ENCODE assay signal across 1 cellular context in genomic region chr22:50530280-50530856, GRCh38.
TF ChIP-seq lines count a peak whose summit lies in the region.

No MANE protein-coding gene starts in this region.

TF ChIP-seq in HepG2, 621 proteins besides CTCF, POLR2A, EP300 and RAD21 (continued from another document and continues in another):
- TF ChIP-seq HNF1B (CRISPR knock-in tag; IDR thresholded peaks at IDR 0.05) (no peak), HMG20A (CRISPR knock-in tag; IDR thresholded peaks at IDR 0.05; ENCODE audit: borderline replicate concordance) (no peak), ATM (IDR thresholded peaks at IDR 0.05; ENCODE audit: borderline replicate concordance) (no peak), NFATC3 (CRISPR knock-in tag; IDR thresholded peaks at IDR 0.05) (no peak), RERE (CRISPR knock-in tag; IDR thresholded peaks at IDR 0.05; ENCODE audit: low read depth) (peak; percentile 20; the same call in 1 of the 2 replicates), CEBPB (IDR thresholded peaks at IDR 0.05; ENCODE audit: borderline replicate concordance, low read depth, low read length) (peak; percentile 31; the same call in 1 of the 2 replicates), SMAD3 (CRISPR knock-in tag; IDR thresholded peaks at IDR 0.05) (no peak), FOXK1 (CRISPR knock-in tag; IDR thresholded peaks at IDR 0.05; ENCODE audit: borderline replicate concordance, low read depth) (peak; percentile 21; the same call in 1 of the 2 replicates), ZC3H4 (CRISPR knock-in tag; IDR thresholded peaks at IDR 0.05; ENCODE audit: borderline replicate concordance) (peak; percentile 60; the same call in 1 of the 2 replicates), STAG1 (CRISPR knock-in tag; IDR thresholded peaks at IDR 0.05) (peak; percentile 23; the same call in 1 of the 2 replicates), ZNF597 (CRISPR knock-in tag; IDR thresholded peaks at IDR 0.05) (no peak), RFX3 (CRISPR knock-in tag; IDR thresholded peaks at IDR 0.05) (no peak), USF2 (IDR thresholded peaks at IDR 0.05; ENCODE audit: low read depth, low read length) (no peak), USF2 (CRISPR knock-in tag; IDR thresholded peaks at IDR 0.05; ENCODE audit: borderline replicate concordance) (no peak), GLI4 (CRISPR knock-in tag; IDR thresholded peaks at IDR 0.05; ENCODE audit: borderline replicate concordance) (no peak), FOXA3 (CRISPR knock-in tag; IDR thresholded peaks at IDR 0.05) (peak; percentile 56), SNAPC4 (CRISPR knock-in tag; IDR thresholded peaks at IDR 0.05) (no peak; the same call in 1 of the 2 replicates), ZNF513 (CRISPR knock-in tag; conservative IDR thresholded peaks at IDR 0.05) (no peak), ZNF713 (CRISPR knock-in tag; IDR thresholded peaks at IDR 0.05) (no peak), ZNF337 (CRISPR knock-in tag; IDR thresholded peaks at IDR 0.05; ENCODE audit: borderline replicate concordance, low read depth) (no peak), ZNF703 (CRISPR knock-in tag; IDR thresholded peaks at IDR 0.05; ENCODE audit: borderline replicate concordance) (peak; percentile 77; the same call in 1 of the 2 replicates), HNRNPLL (IDR thresholded peaks at IDR 0.05; ENCODE audit: low read depth, low read length, poor library complexity, severe bottlenecking) (no peak), TFDP1 (CRISPR knock-in tag; IDR thresholded peaks at IDR 0.05; ENCODE audit: borderline replicate concordance) (peak; percentile 88), ZNF543 (CRISPR knock-in tag; IDR thresholded peaks at IDR 0.05) (no peak; the same call in 1 of the 2 replicates), DNMT3B (CRISPR knock-in tag; conservative IDR thresholded peaks at IDR 0.05) (no peak), TFAP4 (IDR thresholded peaks at IDR 0.05; ENCODE audit: borderline replicate concordance, low read depth) (0 out of 2 replicates have a peak, but pooled peaks have one; percentile 64), MTF1 (CRISPR knock-in tag; IDR thresholded peaks at IDR 0.05) (peak; percentile 68), NCOR1 (IDR thresholded peaks at IDR 0.05; ENCODE audit: borderline replicate concordance, low read length) (peak; percentile 56), HIVEP1 (CRISPR knock-in tag; IDR thresholded peaks at IDR 0.05) (peak; percentile 31; the same call in 1 of the 2 replicates), ZNF362 (CRISPR knock-in tag; IDR thresholded peaks at IDR 0.05; ENCODE audit: borderline replicate concordance) (0 out of 2 replicates have a peak, but pooled peaks have one; percentile 48), PBX2 (CRISPR knock-in tag; IDR thresholded peaks at IDR 0.05) (no peak), ZNF180 (CRISPR knock-in tag; IDR thresholded peaks at IDR 0.05; ENCODE audit: borderline replicate concordance, low read depth) (no peak), MXD1 (CRISPR knock-in tag; IDR thresholded peaks at IDR 0.05) (peak; percentile 83)
